Comparison of ENCODE assay signal across 12 cellular contexts in the genomic region with DNA sequence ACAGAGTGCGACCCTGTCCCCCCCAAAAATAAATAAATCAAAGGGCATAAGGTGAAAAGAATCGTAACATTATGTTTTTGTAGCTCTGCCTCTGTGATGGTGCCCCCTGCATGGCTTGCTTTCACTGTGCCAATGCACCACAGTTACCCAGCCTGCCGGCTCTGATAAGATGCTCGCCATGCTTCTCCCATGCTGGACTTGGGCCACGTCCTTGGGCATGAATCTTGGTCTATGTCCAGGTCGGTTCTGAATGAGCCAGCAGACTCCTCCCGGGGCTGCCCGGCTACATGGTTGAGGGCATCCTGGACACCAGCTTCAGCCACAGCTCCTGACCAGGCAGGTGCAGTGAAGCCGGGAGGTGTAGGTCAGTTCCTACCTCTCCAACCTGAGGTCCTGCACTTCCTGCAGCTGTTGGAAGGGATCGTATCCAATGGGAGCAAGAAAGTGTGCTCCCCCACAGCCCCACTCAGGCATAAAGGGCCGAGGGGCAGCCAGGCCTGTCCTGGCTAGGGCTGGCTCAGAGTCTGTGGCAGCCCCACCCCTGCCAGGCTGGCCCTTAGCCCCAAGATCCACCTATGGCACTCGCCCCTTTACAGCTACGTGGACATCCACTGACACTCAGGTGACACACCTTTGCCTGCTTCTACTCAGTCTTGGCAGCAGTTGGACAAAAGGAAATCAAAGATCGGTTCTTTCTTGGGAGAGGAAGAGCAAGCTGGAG. TPM values are rescaled to one million over a fixed set of nuclear protein-coding genes. Genes with fewer than 3 reads are reported as not detected.
DNase-seq lines count a peak whose midpoint lies in the region; ATAC-seq and TF ChIP-seq lines count a peak whose summit lies in the region.
"Had no signal": no experiment of that assay in that cellular context is flagged by ENCODE, and none has a peak within 500 bp of the region (broad histone marks: within the 10 kb centered on the region; RNA-seq: fewer than 3 reads in every experiment).

No MANE protein-coding gene starts in this region.

- H3K9me3 ChIP-seq in PC-9 (ENCODE audit: insufficient read depth, low read depth) (no peaks in the 10 kb centered on the region; the same call in 1 of the 2 replicates), mucosa of rectum (ENCODE audit: control insufficient read depth in 2 of 2, low read length in 2 of 2) (no peaks in the 10 kb centered on the region)

- no peaks in the 10 kb centered on the region; the same call in 1 of the 2 replicates for H3K79me2 ChIP-seq in PC-9 (ENCODE audit: low read depth)

- H3F3A ChIP-seq in PC-9 (ENCODE audit: insufficient read depth, low read depth): peaks cover 23% of the 10 kb centered on the region; the same call in 1 of the 2 replicates

- intact Hi-C loops in PC-9 (cut with micrococcal nuclease; ENCODE audit: unreplicated experiment): loop anchor here (1.0 to 5.0 kb wide), 3 partner anchors 24 to 39 kb away; no protein-coding TSS in a partner anchor

- peaks cover 29% of the 10 kb centered on the region for H3K4me1 ChIP-seq in PC-9 (replicated peaks; ENCODE audit: insufficient read depth)
- peaks cover 6 to 28% of the 10 kb centered on the region in 2 donors for H3K4me1 ChIP-seq in mucosa of rectum (ENCODE audit: control insufficient read depth in 2 of 2, insufficient read depth in 2 of 2, low read length in 2 of 2)

- ATAC-seq in stimulated activated naive CD8-positive, alpha-beta T cell treated with anti-CD3 and anti-CD28 coated beads, Interleukin-15, Interleukin-2, amounts not matched to agents 100 U/mL and 50 U/mL, for 24 hours: no peak
- ATAC-seq in GM18502 (IDR thresholded peaks at IDR 0.05; ENCODE audit: poor library complexity, unreplicated experiment): no peak
- ATAC-seq: activated CD8-positive, alpha-beta T cell treated with anti-CD3 and anti-CD28 coated beads, Interleukin-2, amount 10 ng/mL, durations not matched to agents 7 days and 5 days had no signal

- CTCF ChIA-PET in PC-9 (lab: Charles Lee): interaction anchor here (0.6 to 1.2 kb wide), 9 partner anchors 22 to 450 kb away, joined by 3 to 18 read pairs (median 4); a partner anchor contains a TSS

- no peaks in the 10 kb centered on the region for H3K9me2 ChIP-seq in PC-9 (ENCODE audit: insufficient read depth)

- H3K4me3 ChIP-seq in PC-9 (peak overlapping the region; percentile 35; the same call in 1 of the 2 replicates), epithelial cell of proximal tubule (ENCODE audit: low read depth, low read length) (peak overlapping the region; percentile 7), mucosa of rectum (ENCODE audit: low read length in 2 of 2) (no peak overlapping the region)

- DNase-seq in PC-9 (no peak), epithelial cell of proximal tubule (ENCODE audit: low read depth) (no peak), SKM-1 treated with dmso at 0.1 percent for 144 hours (lab: John Stamatoyannopoulos, UW; ENCODE audit: unreplicated experiment) (no peak)
- DNase-seq in activated CD4-positive, alpha-beta T cell treated with anti-CD3 and anti-CD28 coated beads, Interleukin-2, amount 50 U/mL, for 48 hours: no peak
- DNase-seq in stimulated activated naive CD8-positive, alpha-beta T cell treated with anti-CD3 and anti-CD28 coated beads, Interleukin-15, Interleukin-2, amounts not matched to agents 100 U/mL and 50 U/mL, for 24 hours: no peak
- DNase-seq: activated CD8-positive, alpha-beta T cell treated with anti-CD3 and anti-CD28 coated beads, Interleukin-2, amount 10 ng/mL, durations not matched to agents 7 days and 5 days; DMS 273 treated with DMSO at 0.1 percent for 48 hours had no signal

- TF ChIP-seq CTCF in PC-9 (conservative IDR thresholded peaks at IDR 0.05) (no peak), epithelial cell of proximal tubule (conservative IDR thresholded peaks at IDR 0.05; ENCODE audit: low read depth, low read length) (no peak)

- H3K4me2 ChIP-seq in PC-9: peak overlapping the region; percentile 74

- no peaks in the 10 kb centered on the region for H4K20me1 ChIP-seq in PC-9 (ENCODE audit: insufficient read depth)

- POLR2A ChIA-PET in PC-9 (lab: Charles Lee; ENCODE audit: unreplicated experiment): interaction anchor here (0.5 to 1.1 kb wide), 10 partner anchors 15 to 1112 kb away, joined by 3 to 27 read pairs (median 6); a partner anchor contains a TSS

- H3K27ac ChIP-seq in PC-9 (peak overlapping the region; percentile 69), mucosa of rectum (ENCODE audit: low read depth in 2 of 2, low read length in 2 of 2) (peak overlapping the region; percentile 61 to 66), temporal lobe (ENCODE audit: low read depth, low read length) (peak overlapping the region; percentile 88)

- H3K36me3 ChIP-seq in PC-9 (ENCODE audit: low read depth) (no peaks in the 10 kb centered on the region), mucosa of rectum (ENCODE audit: control insufficient read depth in 2 of 2, insufficient read depth in 2 of 2, low read length in 2 of 2) (no peaks in the 10 kb centered on the region)
- H3K36me3 ChIP-seq: brain microvascular endothelial cell had no signal

- H3K27me3 ChIP-seq in PC-9 (ENCODE audit: insufficient read depth, low read depth) (no peaks in the 10 kb centered on the region), mucosa of rectum (ENCODE audit: control insufficient read depth in 2 of 2, insufficient read depth in 2 of 2, low read length in 2 of 2) (no peaks in the 10 kb centered on the region)
- H3K27me3 ChIP-seq: brain microvascular endothelial cell, foreskin keratinocyte had no signal

- peak overlapping the region in 1 of 2 donors; percentile 39 for H3K9ac ChIP-seq in mucosa of rectum (ENCODE audit: low read depth in 1 of 2, low read length in 2 of 2)

- TSS peak; percentile 30 for BruUV-seq in PC-9 (replicated peaks; lab: Mats Ljungman, UMichigan)

- peak overlapping the region; percentile 62; the same call in 1 of the 2 replicates for H2AFZ ChIP-seq in PC-9

RNA-seq across cellular contexts. Expression of a gene that starts 34.1 kb away (rescaled TPM):
- total RNA-seq in PC-9 (2021) (21.3 and 23.3 TPM in 2 replicates), epithelial cell of proximal tubule (20.5 and 29.7 TPM in 2 replicates), temporal lobe (5.4 TPM)
- total RNA-seq: activated CD8-positive, alpha-beta T cell treated with anti-CD3 and anti-CD28 coated beads, Interleukin-2, amount 10 ng/mL, durations not matched to agents 7 days and 5 days had no signal

Comparison
In these comparisons a context has a peak if more than half of its experiments do, and no peak if none do; other contexts are left out.
1. H3K4me3 ChIP-seq: peak in PC-9 (single experiment) and epithelial cell of proximal tubule (single experiment); none in mucosa of rectum (0 of 2).
2. Peak in every context shown above with its lines, with median percentiles within 50 percentile points of each other: H3K27ac ChIP-seq.